Comparison of ENCODE assay signal across 9 cellular contexts in genomic region chr1:9127395-9128160, GRCh38. TPM values are rescaled to one million over a fixed set of nuclear protein-coding genes. Genes with fewer than 3 reads are reported as not detected.
DNase-seq lines count a peak whose midpoint lies in the region; ATAC-seq, FAIRE-seq and TF ChIP-seq lines count a peak whose summit lies in the region.
"Had no signal": no experiment of that assay in that cellular context is flagged by ENCODE, and none has a peak within 500 bp of the region (broad histone marks: within the 10 kb centered on the region; RNA-seq: fewer than 3 reads in every experiment).

No MANE protein-coding gene starts in this region.

- peak overlapping the region; percentile 47 for H3K27ac Mint-ChIP-seq in T-helper 2 cell treated with Interferon-gamma antibody and Interleukin-4, amounts not matched to agents 5 μg/mL and 100 μg/mL, for 36 hours

- no peak overlapping the region for H3K4me2 ChIP-seq in K562 (ENCODE audit: insufficient read depth, low read length)

- H3K27me3 Mint-ChIP-seq in T-helper 2 cell treated with Interferon-gamma antibody and Interleukin-4, amounts not matched to agents 5 μg/mL and 100 μg/mL, for 36 hours (ENCODE audit: low read depth), result peaks cover 10% of the 10 kb centered on the region

- intact Hi-C loops in K562 (cut with micrococcal nuclease) (no loop called here), testis (cut with DNase I; ENCODE audit: low total_unique reads) (no loop called here)

- H3K4me1 Mint-ChIP-seq in T-helper 2 cell treated with Interferon-gamma antibody and Interleukin-4, amounts not matched to agents 5 μg/mL and 100 μg/mL, for 36 hours (ENCODE audit: low read depth), result peaks cover 23% of the 10 kb centered on the region

- TF ChIP-seq EP300 in K562 (IDR thresholded peaks at IDR 0.05; ENCODE audit: low read length), result no peak

- no TSS peak for BruUV-seq in K562 (replicated peaks; lab: Mats Ljungman, UMichigan)

- TF ChIP-seq POLR2A in K562 (conservative IDR thresholded peaks at IDR 0.05) (no peak), testis (IDR thresholded peaks at IDR 0.05) (no peak)

- H3K79me2 ChIP-seq in K562 (ENCODE audit: control insufficient read depth, insufficient read depth, low read length), result no peaks in the 10 kb centered on the region

- CTCF ChIA-PET in K562 (lab: Yijun Ruan, JAX; ENCODE audit: low intra/inter-chr PET ratio), result no interaction called here

- no peak for FAIRE-seq in K562 (lab: Jason Lieb, UNC)
- FAIRE-seq: islet of Langerhans had no signal

- H3K4me1 ChIP-seq in K562 (replicated peaks in 1 of 2; ENCODE audit: control insufficient read depth in 2 of 2, insufficient read depth in 2 of 2, low read length in 2 of 2) (peaks cover 0 to 17% of the 10 kb centered on the region in 2 experiments; a peak in 2 of 5 replicates), liver (ENCODE audit: control insufficient read depth in 4 of 4, insufficient read depth in 4 of 4, low read length in 3 of 4) (peaks cover 2 to 21% (median 17%) of the 10 kb centered on the region in 4 donors), testis (peaks cover 16% of the 10 kb centered on the region)

- TF ChIP-seq RAD21 in K562 (CRISPR knock-in tag; conservative IDR thresholded peaks at IDR 0.05 in 1 of 2, IDR thresholded peaks at IDR 0.05 in 1 of 2), result no peak
- no peak for TF ChIP-seq RAD21 in liver (IDR thresholded peaks at IDR 0.05)

- H4K20me1 ChIP-seq in K562 (replicated peaks; ENCODE audit: control insufficient read depth, insufficient read depth, low read length), result no peaks in the 10 kb centered on the region

- H3K9ac ChIP-seq in K562 (ENCODE audit: insufficient read depth in 1 of 2, low read depth in 2 of 2, low read length in 2 of 2) (0 out of 4 replicates have a peak overlapping the region, but pooled peaks of 1 of the 2 experiments have one; percentile 88), liver (ENCODE audit: low read depth in 1 of 2, low read length in 2 of 2) (peak overlapping the region; percentile 76 to 92)

- H3K27me3 ChIP-seq in K562 (ENCODE audit: control insufficient read depth in 2 of 2, insufficient read depth in 2 of 2, low read length in 2 of 2), result peaks cover 0 to 26% of the 10 kb centered on the region in 2 experiments; a peak in 3 of 5 replicates
- no peaks in the 10 kb centered on the region for H3K27me3 ChIP-seq in liver (ENCODE audit: control insufficient read depth in 4 of 4, insufficient read depth in 4 of 4, low read length in 3 of 4)
- H3K27me3 ChIP-seq in testis, result no peaks in the 10 kb centered on the region

- H3K36me3 Mint-ChIP-seq in T-helper 2 cell treated with Interferon-gamma antibody and Interleukin-4, amounts not matched to agents 5 μg/mL and 100 μg/mL, for 36 hours (ENCODE audit: low read depth), result no peaks in the 10 kb centered on the region

- no peaks in the 10 kb centered on the region for H3K9me1 ChIP-seq in K562 (ENCODE audit: control insufficient read depth, insufficient read depth, low read length)

- DNase-seq in T-helper 2 cell treated with Interferon-gamma antibody and Interleukin-4, amounts not matched to agents 5 μg/mL and 100 μg/mL, for 36 hours (ENCODE audit: low spot score), result no peak
- DNase-seq in T-helper 2 cell, result no peak
- no peak for DNase-seq in K562 (ENCODE audit: extremely low read depth in 1 of 4, low spot score in 3 of 4)
- DNase-seq in testis, result peak; percentile 54
- DNase-seq in NCI-H2171 treated with DMSO at 0.1 percent for 48 hours (lab: John Stamatoyannopoulos, UW), result no peak
- DNase-seq in middle frontal gyrus (ENCODE audit: extremely low spot score, low spot score), result no peak

- H3K36me3 ChIP-seq in K562 (ENCODE audit: control insufficient read depth, insufficient read depth, low read length), result no peaks in the 10 kb centered on the region
- no peaks in the 10 kb centered on the region for H3K36me3 ChIP-seq in liver (ENCODE audit: control insufficient read depth in 4 of 4, insufficient read depth in 3 of 4, low read depth in 1 of 4, low read length in 3 of 4)
- H3K36me3 ChIP-seq in testis (ENCODE audit: low read depth, missing control alignments), result no peaks in the 10 kb centered on the region

- H3K9me3 Mint-ChIP-seq in T-helper 2 cell treated with Interferon-gamma antibody and Interleukin-4, amounts not matched to agents 5 μg/mL and 100 μg/mL, for 36 hours, result no peaks in the 10 kb centered on the region

- no peak for TF ChIP-seq CTCF in K562 (IDR thresholded peaks at IDR 0.05 in 2 of 3, conservative IDR thresholded peaks at IDR 0.05 in 1 of 3; ENCODE audit: insufficient read depth in 2 of 3, low read depth in 1 of 3, low read length in 3 of 3)
- TF ChIP-seq CTCF in liver (IDR thresholded peaks at IDR 0.05; ENCODE audit: low read depth, low read length, missing input control), result no peak
- TF ChIP-seq CTCF in testis (IDR thresholded peaks at IDR 0.05), result no peak

- H2AFZ ChIP-seq in K562 (ENCODE audit: low read depth, low read length), result no peak overlapping the region

- in situ Hi-C loops in K562 (cut with MboI), result no loop called here

- WGBS in K562 (ENCODE audit: insufficient coverage, low coverage, missing lambda C conversion rate), result 43% methylated on average over 19 of the region's 19 CpGs
- WGBS in liver, result 74% methylated on average over 19 of the region's 19 CpGs
- WGBS in testis, 2 donors, result 12 to 14% methylated on average over 14 to 19 of the region's 19 CpGs

- H3K9me3 ChIP-seq in K562 (replicated peaks; ENCODE audit: control insufficient read depth, insufficient read depth, low read depth, low read length) (no peaks in the 10 kb centered on the region), liver (ENCODE audit: control insufficient read depth in 4 of 4, low read length in 3 of 4) (no peaks in the 10 kb centered on the region), testis (no peaks in the 10 kb centered on the region)

- H3K27ac ChIP-seq in K562 (ENCODE audit: extremely low read depth, low read depth, low read length), result no peak overlapping the region
- peak overlapping the region; percentile 92 to 94 for H3K27ac ChIP-seq in liver (ENCODE audit: low read depth in 1 of 2, low read length in 2 of 2)
- peak overlapping the region; percentile 42 to 93 for H3K27ac ChIP-seq in testis

- H3K4me3 ChIP-seq in K562, result no peak overlapping the region
- peak overlapping the region; percentile 45 to 91 (median 81) for H3K4me3 ChIP-seq in liver (ENCODE audit: low read depth in 1 of 3, low read length in 3 of 3)
- peak overlapping the region; percentile 66 to 76 for H3K4me3 ChIP-seq in testis

- POLR2A ChIA-PET in K562 (lab: Yijun Ruan, JAX), result interaction anchor here (0.6 kb wide), 1 partner anchor 102 kb away, joined by 3 read pairs; no protein-coding TSS in a partner anchor

- no peak for ATAC-seq in K562
- no peak for ATAC-seq in HG03521 (IDR thresholded peaks at IDR 0.05; ENCODE audit: unreplicated experiment)

- peak overlapping the region; percentile 90 for H3K4me3 Mint-ChIP-seq in T-helper 2 cell treated with Interferon-gamma antibody and Interleukin-4, amounts not matched to agents 5 μg/mL and 100 μg/mL, for 36 hours

TF ChIP-seq in K562, 482 proteins besides CTCF, POLR2A, EP300 and RAD21 (continues in another document):
- TF ChIP-seq CCAR2 (IDR thresholded peaks at IDR 0.05; ENCODE audit: low read depth, low read length), result no peak

TF ChIP-seq in liver, 16 proteins besides CTCF, POLR2A, EP300 and RAD21 (continues in another document):
- no peak for TF ChIP-seq YY1 (IDR thresholded peaks at IDR 0.05)

RNA-seq across cellular contexts. Expression of gene GPR157, which starts 1.3 kb away (rescaled TPM):
- 0.12 and 0.14 TPM in 2 replicates for total RNA-seq in K562 (2011; cell fraction: chromatin; rRNA removed; ENCODE audit: low replicate concordance)
- total RNA-seq in K562 (2011; cell fraction: nucleolus; rRNA removed), result 0.26 and 1.2 TPM in 2 replicates
- total RNA-seq in K562 (2011; cell fraction: nucleoplasm; rRNA removed), result 0.22 and 0.61 TPM in 2 replicates
- 0.08 TPM in 1 of 2 replicates, not detected in the other for total RNA-seq in K562 (2014; rRNA removed)
- 0.03 TPM in 1 of 2 replicates, not detected in the other for total RNA-seq in K562 (2014; rRNA removed; fragmentation: Illumina TruSeq; extraction: Trizol)
- total RNA-seq in K562 (2015; rRNA removed; fragmentation: Illumina TruSeq; extraction: Trizol), result 0.04 TPM in 2 replicates
- total RNA-seq in K562 (2021), result 0.18 and 0.87 TPM in 2 replicates
- 0.04 TPM in 1 of 2 replicates, not detected in the other for polyA plus RNA-seq in K562 (2011; rRNA removed)
- polyA plus RNA-seq in K562 (2011; cell fraction: cytosol; rRNA removed), result 0.01 and 0.06 TPM in 2 replicates
- 0.01 and 0.14 TPM in 2 replicates for polyA plus RNA-seq in K562 (2011; cell fraction: nucleus; rRNA removed)
- polyA plus RNA-seq in K562 (2012), result 0.19 and 1.0 TPM in 2 replicates
- 0.03 and 0.04 TPM in 2 replicates for polyA plus RNA-seq in K562 (2014; fragmentation: Illumina TruSeq; extraction: Trizol)
- not detected for polyA plus RNA-seq in K562 (2014; fragmentation: Nextera tagmentation; extraction: Ambion mirVana)
- 0.01 and 0.05 TPM in 2 replicates for polyA plus RNA-seq in K562 (2014; rRNA removed)
- polyA minus RNA-seq in K562 (2011; rRNA and poly(A)+ RNA removed), result 0.04 TPM in 1 of 2 replicates, not detected in the other
- 0.46 TPM in 1 of 2 replicates, not detected in the other for polyA minus RNA-seq in K562 (2011; cell fraction: cytosol; rRNA and poly(A)+ RNA removed)
- 0.33 and 0.40 TPM in 2 replicates for polyA minus RNA-seq in K562 (2011; cell fraction: nucleus; rRNA and poly(A)+ RNA removed)
- 1 to 10 TPM; 1.3 to 7.0 TPM for total RNA-seq in liver
- polyA plus RNA-seq in liver, result 1 to 10 TPM; 2.1 to 2.4 TPM
- 10 to 100 TPM in 1 of 2 donors, 1 to 10 TPM in 1; 8.8 to 11.7 TPM for total RNA-seq in testis
- 4.1 TPM for polyA plus RNA-seq in testis (ENCODE audit: insufficient read depth, low read depth, low replicate concordance)

RNA-seq across cellular contexts. Expression of gene SLC2A5, which starts 58.1 kb away (rescaled TPM):
- not detected in 2 replicates for total RNA-seq in K562 (2011; cell fraction: chromatin; rRNA removed; ENCODE audit: low replicate concordance)
- not detected in 2 replicates for total RNA-seq in K562 (2011; cell fraction: nucleolus; rRNA removed)
- total RNA-seq in K562 (2011; cell fraction: nucleoplasm; rRNA removed), result not detected in 2 replicates
- total RNA-seq in K562 (2014; rRNA removed) (not detected in 2 replicates), K562 (2014; rRNA removed; fragmentation: Illumina TruSeq; extraction: Trizol) (not detected in 2 replicates), K562 (2015; rRNA removed; fragmentation: Illumina TruSeq; extraction: Trizol) (not detected in 2 replicates), K562 (2021) (0.04 TPM in 1 of 2 replicates, not detected in the other), liver (1 to 10 TPM in 1 of 2 donors, under 1 TPM in 1; 0.08 to 1.6 TPM), testis (10 to 100 TPM; 74.1 to 90.5 TPM)
- polyA plus RNA-seq in K562 (2011; rRNA removed) (0.08 TPM in 1 of 2 replicates, not detected in the other), K562 (2014; fragmentation: Illumina TruSeq; extraction: Trizol) (not detected in 2 replicates), K562 (2014; fragmentation: Nextera tagmentation; extraction: Ambion mirVana) (not detected), K562 (2014; rRNA removed) (not detected in 2 replicates), liver (under 1 TPM; 0.07 to 0.18 TPM), testis (ENCODE audit: insufficient read depth, low read depth, low replicate concordance) (230 TPM)
- 0.04 TPM in 1 of 2 replicates, not detected in the other for polyA plus RNA-seq in K562 (2011; cell fraction: cytosol; rRNA removed)
- polyA plus RNA-seq in K562 (2011; cell fraction: nucleus; rRNA removed), result 0.54 TPM in 1 of 2 replicates, not detected in the other
- 0.03 and 0.06 TPM in 2 replicates for polyA plus RNA-seq in K562 (2012)
- not detected in 2 replicates for polyA minus RNA-seq in K562 (2011; rRNA and poly(A)+ RNA removed)
- polyA minus RNA-seq in K562 (2011; cell fraction: cytosol; rRNA and poly(A)+ RNA removed), result not detected in 2 replicates
- not detected in 2 replicates for polyA minus RNA-seq in K562 (2011; cell fraction: nucleus; rRNA and poly(A)+ RNA removed)

Comparison
In these comparisons a context has a peak if more than half of its experiments do, and no peak if none do; other contexts are left out.
1. RNA of gene SLC2A5, which starts 58.1 kb away (total RNA-seq): 74.1 to 90.5 TPM in testis; 0.08 to 1.6 TPM in liver and 0.04 TPM in K562; every median in the first group is over 10 times any median in the second.